ENCODE assay signal across 2 cellular contexts in the genomic region with DNA sequence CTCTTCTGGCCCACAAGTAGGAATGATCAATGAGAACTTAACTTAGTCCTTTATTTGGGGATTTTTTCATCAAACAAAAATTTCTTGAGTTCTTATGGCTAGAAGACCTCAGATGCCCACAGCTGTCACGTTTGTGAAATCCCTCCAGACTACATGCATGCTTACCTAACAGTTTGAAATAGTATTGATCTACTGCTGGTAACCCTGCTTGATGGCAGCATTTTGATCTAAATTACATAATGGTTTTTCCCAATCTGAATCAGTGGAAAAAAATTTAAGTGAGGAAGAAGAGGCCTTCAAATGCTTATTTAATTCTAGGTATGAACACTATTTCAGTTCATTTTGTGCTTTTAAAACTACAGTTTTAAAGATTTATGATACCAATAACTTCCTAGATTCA.
TF ChIP-seq lines count a peak whose summit lies in the region.

No MANE protein-coding gene starts in this region.

TF ChIP-seq in liver, 16 proteins besides CTCF, POLR2A, EP300 and RAD21:
- no peak for TF ChIP-seq FOXA2 (IDR thresholded peaks at IDR 0.05)
- TF ChIP-seq EGR1 (IDR thresholded peaks at IDR 0.05; ENCODE audit: low read depth in 2 of 2): no peak
- TF ChIP-seq, protein P1, sequence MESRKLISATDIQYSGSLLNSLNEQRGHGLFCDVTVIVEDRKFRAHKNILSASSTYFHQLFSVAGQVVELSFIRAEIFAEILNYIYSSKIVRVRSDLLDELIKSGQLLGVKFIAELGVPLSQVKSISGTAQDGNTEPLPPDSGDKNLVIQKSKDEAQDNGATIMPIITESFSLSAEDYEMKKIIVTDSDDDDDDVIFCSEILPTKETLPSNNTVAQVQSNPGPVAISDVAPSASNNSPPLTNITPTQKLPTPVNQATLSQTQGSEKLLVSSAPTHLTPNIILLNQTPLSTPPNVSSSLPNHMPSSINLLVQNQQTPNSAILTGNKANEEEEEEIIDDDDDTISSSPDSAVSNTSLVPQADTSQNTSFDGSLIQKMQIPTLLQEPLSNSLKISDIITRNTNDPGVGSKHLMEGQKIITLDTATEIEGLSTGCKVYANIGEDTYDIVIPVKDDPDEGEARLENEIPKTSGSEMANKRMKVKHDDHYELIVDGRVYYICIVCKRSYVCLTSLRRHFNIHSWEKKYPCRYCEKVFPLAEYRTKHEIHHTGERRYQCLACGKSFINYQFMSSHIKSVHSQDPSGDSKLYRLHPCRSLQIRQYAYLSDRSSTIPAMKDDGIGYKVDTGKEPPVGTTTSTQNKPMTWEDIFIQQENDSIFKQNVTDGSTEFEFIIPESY (IDR thresholded peaks at IDR 0.05): no peak
- no peak for TF ChIP-seq HNF4G (IDR thresholded peaks at IDR 0.05)
- no peak for TF ChIP-seq NR2F2 (IDR thresholded peaks at IDR 0.05)
- peak; percentile 25 to 51 for TF ChIP-seq RXRA (IDR thresholded peaks at IDR 0.05)
- no peak for TF ChIP-seq SP1 (IDR thresholded peaks at IDR 0.05)
- no peak for TF ChIP-seq GABPA (IDR thresholded peaks at IDR 0.05 in 1 of 2, conservative IDR thresholded peaks at IDR 0.05 in 1 of 2)
- TF ChIP-seq TAF1 (conservative IDR thresholded peaks at IDR 0.05): no peak
- TF ChIP-seq, protein P2, sequence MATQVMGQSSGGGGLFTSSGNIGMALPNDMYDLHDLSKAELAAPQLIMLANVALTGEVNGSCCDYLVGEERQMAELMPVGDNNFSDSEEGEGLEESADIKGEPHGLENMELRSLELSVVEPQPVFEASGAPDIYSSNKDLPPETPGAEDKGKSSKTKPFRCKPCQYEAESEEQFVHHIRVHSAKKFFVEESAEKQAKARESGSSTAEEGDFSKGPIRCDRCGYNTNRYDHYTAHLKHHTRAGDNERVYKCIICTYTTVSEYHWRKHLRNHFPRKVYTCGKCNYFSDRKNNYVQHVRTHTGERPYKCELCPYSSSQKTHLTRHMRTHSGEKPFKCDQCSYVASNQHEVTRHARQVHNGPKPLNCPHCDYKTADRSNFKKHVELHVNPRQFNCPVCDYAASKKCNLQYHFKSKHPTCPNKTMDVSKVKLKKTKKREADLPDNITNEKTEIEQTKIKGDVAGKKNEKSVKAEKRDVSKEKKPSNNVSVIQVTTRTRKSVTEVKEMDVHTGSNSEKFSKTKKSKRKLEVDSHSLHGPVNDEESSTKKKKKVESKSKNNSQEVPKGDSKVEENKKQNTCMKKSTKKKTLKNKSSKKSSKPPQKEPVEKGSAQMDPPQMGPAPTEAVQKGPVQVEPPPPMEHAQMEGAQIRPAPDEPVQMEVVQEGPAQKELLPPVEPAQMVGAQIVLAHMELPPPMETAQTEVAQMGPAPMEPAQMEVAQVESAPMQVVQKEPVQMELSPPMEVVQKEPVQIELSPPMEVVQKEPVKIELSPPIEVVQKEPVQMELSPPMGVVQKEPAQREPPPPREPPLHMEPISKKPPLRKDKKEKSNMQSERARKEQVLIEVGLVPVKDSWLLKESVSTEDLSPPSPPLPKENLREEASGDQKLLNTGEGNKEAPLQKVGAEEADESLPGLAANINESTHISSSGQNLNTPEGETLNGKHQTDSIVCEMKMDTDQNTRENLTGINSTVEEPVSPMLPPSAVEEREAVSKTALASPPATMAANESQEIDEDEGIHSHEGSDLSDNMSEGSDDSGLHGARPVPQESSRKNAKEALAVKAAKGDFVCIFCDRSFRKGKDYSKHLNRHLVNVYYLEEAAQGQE (IDR thresholded peaks at IDR 0.05): no peak
- TF ChIP-seq, protein P3, sequence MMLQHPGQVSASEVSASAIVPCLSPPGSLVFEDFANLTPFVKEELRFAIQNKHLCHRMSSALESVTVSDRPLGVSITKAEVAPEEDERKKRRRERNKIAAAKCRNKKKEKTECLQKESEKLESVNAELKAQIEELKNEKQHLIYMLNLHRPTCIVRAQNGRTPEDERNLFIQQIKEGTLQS (IDR thresholded peaks at IDR 0.05): no peak
- TF ChIP-seq, protein P4, sequence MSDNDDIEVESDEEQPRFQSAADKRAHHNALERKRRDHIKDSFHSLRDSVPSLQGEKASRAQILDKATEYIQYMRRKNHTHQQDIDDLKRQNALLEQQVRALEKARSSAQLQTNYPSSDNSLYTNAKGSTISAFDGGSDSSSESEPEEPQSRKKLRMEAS (IDR thresholded peaks at IDR 0.05): no peak
- TF ChIP-seq JUND (IDR thresholded peaks at IDR 0.05): no peak
- peak; percentile 50 for TF ChIP-seq YY1 (IDR thresholded peaks at IDR 0.05)
- TF ChIP-seq HNF4A (conservative IDR thresholded peaks at IDR 0.05): peak; percentile 13 to 27
- TF ChIP-seq FOXA1 (IDR thresholded peaks at IDR 0.05): no peak

TF ChIP-seq in HepG2, 621 proteins besides CTCF, POLR2A, EP300 and RAD21:
- TF ChIP-seq ZNF839 (CRISPR knock-in tag; IDR thresholded peaks at IDR 0.05; ENCODE audit: borderline replicate concordance) (no peak), ZNF30 (CRISPR knock-in tag; IDR thresholded peaks at IDR 0.05) (no peak), ZNF329 (CRISPR knock-in tag; IDR thresholded peaks at IDR 0.05; ENCODE audit: low read depth) (no peak), ZMYM3 (CRISPR knock-in tag; IDR thresholded peaks at IDR 0.05) (no peak), CC2D1A (CRISPR knock-in tag; IDR thresholded peaks at IDR 0.05) (no peak), HDAC2 (CRISPR knock-in tag; IDR thresholded peaks at IDR 0.05) (no peak), ZNF644 (CRISPR knock-in tag; IDR thresholded peaks at IDR 0.05; ENCODE audit: low read depth) (no peak), ZNF577 (CRISPR knock-in tag; IDR thresholded peaks at IDR 0.05; ENCODE audit: borderline replicate concordance, low read depth) (no peak), RXRA (CRISPR knock-in tag; IDR thresholded peaks at IDR 0.05) (no peak)
- TF ChIP-seq, protein P5, sequence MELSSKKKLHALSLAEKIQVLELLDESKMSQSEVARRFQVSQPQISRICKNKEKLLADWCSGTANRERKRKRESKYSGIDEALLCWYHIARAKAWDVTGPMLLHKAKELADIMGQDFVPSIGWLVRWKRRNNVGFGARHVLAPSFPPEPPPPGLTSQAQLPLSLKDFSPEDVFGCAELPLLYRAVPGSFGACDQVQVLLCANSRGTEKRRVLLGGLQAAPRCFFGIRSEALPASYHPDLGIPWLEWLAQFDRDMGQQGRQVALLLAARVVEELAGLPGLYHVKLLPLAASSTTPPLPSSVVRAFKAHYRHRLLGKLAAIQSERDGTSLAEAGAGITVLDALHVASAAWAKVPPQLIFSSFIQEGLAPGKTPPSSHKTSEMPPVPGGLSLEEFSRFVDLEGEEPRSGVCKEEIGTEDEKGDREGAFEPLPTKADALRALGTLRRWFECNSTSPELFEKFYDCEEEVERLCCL (CRISPR knock-in tag; IDR thresholded peaks at IDR 0.05; ENCODE audit: borderline replicate concordance): no peak
- TF ChIP-seq, protein P6, sequence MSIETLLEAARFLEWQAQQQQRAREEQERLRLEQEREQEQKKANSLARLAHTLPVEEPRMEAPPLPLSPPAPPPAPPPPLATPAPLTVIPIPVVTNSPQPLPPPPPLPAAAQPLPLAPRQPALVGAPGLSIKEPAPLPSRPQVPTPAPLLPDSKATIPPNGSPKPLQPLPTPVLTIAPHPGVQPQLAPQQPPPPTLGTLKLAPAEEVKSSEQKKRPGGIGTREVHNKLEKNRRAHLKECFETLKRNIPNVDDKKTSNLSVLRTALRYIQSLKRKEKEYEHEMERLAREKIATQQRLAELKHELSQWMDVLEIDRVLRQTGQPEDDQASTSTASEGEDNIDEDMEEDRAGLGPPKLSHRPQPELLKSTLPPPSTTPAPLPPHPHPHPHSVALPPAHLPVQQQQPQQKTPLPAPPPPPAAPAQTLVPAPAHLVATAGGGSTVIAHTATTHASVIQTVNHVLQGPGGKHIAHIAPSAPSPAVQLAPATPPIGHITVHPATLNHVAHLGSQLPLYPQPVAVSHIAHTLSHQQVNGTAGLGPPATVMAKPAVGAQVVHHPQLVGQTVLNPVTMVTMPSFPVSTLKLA (IDR thresholded peaks at IDR 0.05): no peak
- TF ChIP-seq, protein P7, sequence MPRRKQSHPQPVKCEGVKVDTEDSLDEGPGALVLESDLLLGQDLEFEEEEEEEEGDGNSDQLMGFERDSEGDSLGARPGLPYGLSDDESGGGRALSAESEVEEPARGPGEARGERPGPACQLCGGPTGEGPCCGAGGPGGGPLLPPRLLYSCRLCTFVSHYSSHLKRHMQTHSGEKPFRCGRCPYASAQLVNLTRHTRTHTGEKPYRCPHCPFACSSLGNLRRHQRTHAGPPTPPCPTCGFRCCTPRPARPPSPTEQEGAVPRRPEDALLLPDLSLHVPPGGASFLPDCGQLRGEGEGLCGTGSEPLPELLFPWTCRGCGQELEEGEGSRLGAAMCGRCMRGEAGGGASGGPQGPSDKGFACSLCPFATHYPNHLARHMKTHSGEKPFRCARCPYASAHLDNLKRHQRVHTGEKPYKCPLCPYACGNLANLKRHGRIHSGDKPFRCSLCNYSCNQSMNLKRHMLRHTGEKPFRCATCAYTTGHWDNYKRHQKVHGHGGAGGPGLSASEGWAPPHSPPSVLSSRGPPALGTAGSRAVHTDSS (CRISPR knock-in tag; conservative IDR thresholded peaks at IDR 0.05): no peak
- TF ChIP-seq, protein P8, sequence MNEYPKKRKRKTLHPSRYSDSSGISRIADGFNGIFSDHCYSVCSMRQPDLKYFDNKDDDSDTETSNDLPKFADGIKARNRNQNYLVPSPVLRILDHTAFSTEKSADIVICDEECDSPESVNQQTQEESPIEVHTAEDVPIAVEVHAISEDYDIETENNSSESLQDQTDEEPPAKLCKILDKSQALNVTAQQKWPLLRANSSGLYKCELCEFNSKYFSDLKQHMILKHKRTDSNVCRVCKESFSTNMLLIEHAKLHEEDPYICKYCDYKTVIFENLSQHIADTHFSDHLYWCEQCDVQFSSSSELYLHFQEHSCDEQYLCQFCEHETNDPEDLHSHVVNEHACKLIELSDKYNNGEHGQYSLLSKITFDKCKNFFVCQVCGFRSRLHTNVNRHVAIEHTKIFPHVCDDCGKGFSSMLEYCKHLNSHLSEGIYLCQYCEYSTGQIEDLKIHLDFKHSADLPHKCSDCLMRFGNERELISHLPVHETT (CRISPR knock-in tag; conservative IDR thresholded peaks at IDR 0.05): no peak
- TF ChIP-seq, protein P9, sequence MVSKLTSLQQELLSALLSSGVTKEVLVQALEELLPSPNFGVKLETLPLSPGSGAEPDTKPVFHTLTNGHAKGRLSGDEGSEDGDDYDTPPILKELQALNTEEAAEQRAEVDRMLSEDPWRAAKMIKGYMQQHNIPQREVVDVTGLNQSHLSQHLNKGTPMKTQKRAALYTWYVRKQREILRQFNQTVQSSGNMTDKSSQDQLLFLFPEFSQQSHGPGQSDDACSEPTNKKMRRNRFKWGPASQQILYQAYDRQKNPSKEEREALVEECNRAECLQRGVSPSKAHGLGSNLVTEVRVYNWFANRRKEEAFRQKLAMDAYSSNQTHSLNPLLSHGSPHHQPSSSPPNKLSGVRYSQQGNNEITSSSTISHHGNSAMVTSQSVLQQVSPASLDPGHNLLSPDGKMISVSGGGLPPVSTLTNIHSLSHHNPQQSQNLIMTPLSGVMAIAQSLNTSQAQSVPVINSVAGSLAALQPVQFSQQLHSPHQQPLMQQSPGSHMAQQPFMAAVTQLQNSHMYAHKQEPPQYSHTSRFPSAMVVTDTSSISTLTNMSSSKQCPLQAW (CRISPR knock-in tag; IDR thresholded peaks at IDR 0.05): no peak
- TF ChIP-seq, protein P10, sequence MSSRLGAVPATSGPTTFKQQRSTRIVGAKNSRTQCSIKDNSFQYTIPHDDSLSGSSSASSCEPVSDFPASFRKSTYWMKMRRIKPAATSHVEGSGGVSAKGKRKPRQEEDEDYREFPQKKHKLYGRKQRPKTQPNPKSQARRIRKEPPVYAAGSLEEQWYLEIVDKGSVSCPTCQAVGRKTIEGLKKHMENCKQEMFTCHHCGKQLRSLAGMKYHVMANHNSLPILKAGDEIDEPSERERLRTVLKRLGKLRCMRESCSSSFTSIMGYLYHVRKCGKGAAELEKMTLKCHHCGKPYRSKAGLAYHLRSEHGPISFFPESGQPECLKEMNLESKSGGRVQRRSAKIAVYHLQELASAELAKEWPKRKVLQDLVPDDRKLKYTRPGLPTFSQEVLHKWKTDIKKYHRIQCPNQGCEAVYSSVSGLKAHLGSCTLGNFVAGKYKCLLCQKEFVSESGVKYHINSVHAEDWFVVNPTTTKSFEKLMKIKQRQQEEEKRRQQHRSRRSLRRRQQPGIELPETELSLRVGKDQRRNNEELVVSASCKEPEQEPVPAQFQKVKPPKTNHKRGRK (CRISPR knock-in tag; IDR thresholded peaks at IDR 0.05): no peak
TF ChIP-seq in HepG2: peak in this region for 0.
